Comparison of ENCODE assay signal across 1 cellular context in the genomic region with DNA sequence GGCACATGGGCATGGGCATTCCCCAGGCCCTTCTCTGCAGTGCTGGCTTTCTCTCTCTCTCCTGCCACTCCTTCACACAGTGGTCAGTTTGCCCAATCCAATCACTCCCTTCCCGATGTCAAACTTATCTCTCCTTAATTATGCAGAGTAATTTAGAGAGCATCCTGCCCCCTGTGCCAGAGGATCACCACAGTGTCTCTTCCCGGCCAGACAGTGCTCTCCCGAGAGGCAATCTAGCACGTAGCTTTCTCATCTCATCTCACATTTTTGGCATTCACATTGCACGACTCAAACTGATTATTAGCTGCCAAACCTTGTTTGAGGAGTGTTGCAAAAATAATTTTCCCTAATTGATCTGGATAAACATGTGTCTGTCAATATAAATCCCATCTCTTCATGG.
TF ChIP-seq lines count a peak whose summit lies in the region.

No MANE protein-coding gene starts in this region.

TF ChIP-seq in IMR-90, 13 proteins besides CTCF, POLR2A, EP300 and RAD21 (continued from another document):
- TF ChIP-seq RCOR1 (IDR thresholded peaks at IDR 0.05; ENCODE audit: insufficient replicate concordance, low read length): no peak
- no peak for TF ChIP-seq SMC3 (IDR thresholded peaks at IDR 0.05; ENCODE audit: low read depth, low read length)
- TF ChIP-seq FOS (IDR thresholded peaks at IDR 0.05; ENCODE audit: low read depth, low read length): no peak
- TF ChIP-seq RFX5 (IDR thresholded peaks at IDR 0.05; ENCODE audit: low read depth, low read length): no peak
- no peak for TF ChIP-seq NFE2L2 (IDR thresholded peaks at IDR 0.05; ENCODE audit: low read depth, low read length)
